In the genomic region with DNA sequence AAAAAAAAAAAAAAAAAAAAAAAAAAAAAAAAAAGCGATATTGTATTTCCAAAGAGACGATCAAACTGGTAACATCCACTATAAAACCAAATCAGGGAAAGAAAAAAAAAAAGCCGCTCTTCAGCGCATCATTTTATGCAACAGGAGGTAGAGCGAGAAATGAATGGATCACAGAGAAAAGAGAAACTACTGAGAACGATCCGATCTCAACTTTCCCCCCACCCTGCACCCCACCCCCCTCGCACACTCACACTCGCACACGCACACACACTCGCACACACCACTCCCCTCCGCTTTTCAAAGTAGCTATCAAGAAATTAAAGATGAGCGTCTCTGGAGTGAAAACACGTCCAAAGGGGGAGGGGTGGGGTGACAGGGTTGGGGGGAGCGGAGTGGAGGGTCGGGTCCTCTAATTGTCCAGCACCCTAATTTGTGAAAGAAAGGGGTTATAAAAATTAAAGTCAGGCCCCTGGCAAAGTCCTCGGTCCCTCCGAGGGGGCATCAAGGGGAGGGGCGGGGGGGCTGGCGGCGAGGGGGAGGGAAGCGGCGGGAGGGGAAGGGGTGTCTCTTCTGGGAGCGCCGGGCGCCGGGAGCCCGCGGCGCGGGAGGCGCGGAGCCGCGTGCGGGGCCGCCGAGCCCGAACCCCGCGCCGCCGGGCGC, we compare ENCODE assay signal across 7 cellular contexts. TPM values are rescaled to one million over a fixed set of nuclear protein-coding genes. Genes with fewer than 3 reads are reported as not detected.
DNase-seq lines count a peak whose midpoint lies in the region; ATAC-seq and TF ChIP-seq lines count a peak whose summit lies in the region.

No MANE protein-coding gene starts in this region.

- peak overlapping the region; percentile 74 for H3K27ac Mint-ChIP-seq in activated T-helper 1 cell treated with anti-CD3 and anti-CD28 coated beads, Interleukin-12 subunit alpha, Interleukin-12 subunit beta, Interleukin-2, Interleukin-4 antibody, amounts not matched to agents 30 ng/mL and 10 ng/mL and 1 ng/mL, durations not matched to agents 14 hours and 24 hours and 36 hours
- peak overlapping the region; percentile 72 for H3K27ac Mint-ChIP-seq in osteocyte (ENCODE audit: unreplicated experiment)

- peak overlapping the region; percentile 85 for H3K4me3 Mint-ChIP-seq in activated T-helper 1 cell treated with anti-CD3 and anti-CD28 coated beads, Interleukin-12 subunit alpha, Interleukin-12 subunit beta, Interleukin-2, Interleukin-4 antibody, amounts not matched to agents 30 ng/mL and 10 ng/mL and 1 ng/mL, durations not matched to agents 14 hours and 24 hours and 36 hours
- peak overlapping the region; percentile 91 for H3K4me3 Mint-ChIP-seq in osteocyte (ENCODE audit: unreplicated experiment)

- intact Hi-C loops in activated T-helper 1 cell treated with anti-CD3 and anti-CD28 coated beads, Interleukin-12 subunit alpha, Interleukin-12 subunit beta, Interleukin-2, Interleukin-4 antibody, amounts not matched to agents 30 ng/mL and 10 ng/mL and 1 ng/mL, durations not matched to agents 14 hours and 24 hours and 36 hours (cut with micrococcal nuclease), result loop anchor here (5.0 to 10.0 kb wide), 7 partner anchors 173 to 1997 kb away; a partner anchor contains a TSS

- ATAC-seq in GM18873 (IDR thresholded peaks at IDR 0.05; ENCODE audit: low FRiP score, unreplicated experiment), result no peak

- DNase-seq in NCI-H1417 (lab: John Stamatoyannopoulos, UW) (peak; percentile 49 to 92 (median 83)), globus pallidus (ENCODE audit: low spot score) (peak; percentile 66), osteocyte (ENCODE audit: extremely low spot score, unreplicated experiment) (no peak), cerebellar nuclear complex (lab: John Stamatoyannopoulos, UW) (no peak)
- DNase-seq in activated T-helper 1 cell treated with anti-CD3 and anti-CD28 coated beads, Interleukin-12 subunit alpha, Interleukin-12 subunit beta, Interleukin-2, Interleukin-4 antibody, amounts not matched to agents 30 ng/mL and 10 ng/mL and 1 ng/mL, durations not matched to agents 14 hours and 24 hours and 36 hours (ENCODE audit: low spot score), result no peak

- H3K27me3 Mint-ChIP-seq in activated T-helper 1 cell treated with anti-CD3 and anti-CD28 coated beads, Interleukin-12 subunit alpha, Interleukin-12 subunit beta, Interleukin-2, Interleukin-4 antibody, amounts not matched to agents 30 ng/mL and 10 ng/mL and 1 ng/mL, durations not matched to agents 14 hours and 24 hours and 36 hours (ENCODE audit: insufficient read depth), result peaks cover 34% of the 10 kb centered on the region
- H3K27me3 Mint-ChIP-seq in osteocyte (ENCODE audit: unreplicated experiment), result no peaks in the 10 kb centered on the region

- H3K9me3 Mint-ChIP-seq in activated T-helper 1 cell treated with anti-CD3 and anti-CD28 coated beads, Interleukin-12 subunit alpha, Interleukin-12 subunit beta, Interleukin-2, Interleukin-4 antibody, amounts not matched to agents 30 ng/mL and 10 ng/mL and 1 ng/mL, durations not matched to agents 14 hours and 24 hours and 36 hours, result no peaks in the 10 kb centered on the region
- no peaks in the 10 kb centered on the region for H3K9me3 Mint-ChIP-seq in osteocyte (ENCODE audit: unreplicated experiment)

- peaks cover 35% of the 10 kb centered on the region for H3K4me1 Mint-ChIP-seq in activated T-helper 1 cell treated with anti-CD3 and anti-CD28 coated beads, Interleukin-12 subunit alpha, Interleukin-12 subunit beta, Interleukin-2, Interleukin-4 antibody, amounts not matched to agents 30 ng/mL and 10 ng/mL and 1 ng/mL, durations not matched to agents 14 hours and 24 hours and 36 hours (ENCODE audit: low read depth)
- peaks cover 31% of the 10 kb centered on the region for H3K4me1 Mint-ChIP-seq in osteocyte (ENCODE audit: unreplicated experiment)

- TF ChIP-seq CTCF in osteocyte (IDR thresholded peaks at IDR 0.05), result no peak

- no peaks in the 10 kb centered on the region for H3K36me3 Mint-ChIP-seq in activated T-helper 1 cell treated with anti-CD3 and anti-CD28 coated beads, Interleukin-12 subunit alpha, Interleukin-12 subunit beta, Interleukin-2, Interleukin-4 antibody, amounts not matched to agents 30 ng/mL and 10 ng/mL and 1 ng/mL, durations not matched to agents 14 hours and 24 hours and 36 hours (ENCODE audit: low read depth)
- peaks cover 10% of the 10 kb centered on the region for H3K36me3 Mint-ChIP-seq in osteocyte (ENCODE audit: unreplicated experiment)

- H3K4me3 ChIP-seq in GM08714 (ENCODE audit: low read length), result peak overlapping the region; percentile 77

RNA-seq across cellular contexts. Expression of a gene that starts 0.5 kb away (rescaled TPM):
- 1.4 and 1.8 TPM in 2 replicates for total RNA-seq in activated T-helper 1 cell treated with anti-CD3 and anti-CD28 coated beads, Interleukin-12 subunit alpha, Interleukin-12 subunit beta, Interleukin-2, Interleukin-4 antibody, amounts not matched to agents 30 ng/mL and 10 ng/mL and 1 ng/mL, durations not matched to agents 14 hours and 24 hours and 36 hours
- 73.5 and 77.3 TPM in 2 replicates for total RNA-seq in osteocyte

Comparison
In these comparisons a context has a peak if more than half of its experiments do, and no peak if none do; other contexts are left out.
1. DNase-seq: peak in NCI-H1417 (3 of 3) and globus pallidus (single experiment); none in activated T-helper 1 cell treated with anti-CD3 and anti-CD28 coated beads, Interleukin-12 subunit alpha, Interleukin-12 subunit beta, Interleukin-2, Interleukin-4 antibody, amounts not matched to agents 30 ng/mL and 10 ng/mL and 1 ng/mL, durations not matched to agents 14 hours and 24 hours and 36 hours (single experiment), osteocyte (single experiment) and cerebellar nuclear complex (0 of 2).
2. RNA of a gene that starts 0.5 kb away (total RNA-seq): 73.5 to 77.3 TPM in osteocyte; 1.4 to 1.8 TPM in activated T-helper 1 cell treated with anti-CD3 and anti-CD28 coated beads, Interleukin-12 subunit alpha, Interleukin-12 subunit beta, Interleukin-2, Interleukin-4 antibody, amounts not matched to agents 30 ng/mL and 10 ng/mL and 1 ng/mL, durations not matched to agents 14 hours and 24 hours and 36 hours; every median in the first group is over 10 times any median in the second.